2 cellular contexts compared by ENCODE assay signal in genomic region chr6:30185846-30186484, GRCh38.
TF ChIP-seq lines count a peak whose summit lies in the region.

No MANE protein-coding gene starts in this region.

TF ChIP-seq in GM23338, 12 proteins besides CTCF, POLR2A, EP300 and RAD21:
- TF ChIP-seq JUNB (IDR thresholded peaks at IDR 0.05; ENCODE audit: unreplicated experiment) (no peak), POLR2AphosphoS5 (IDR thresholded peaks at IDR 0.05; ENCODE audit: low read depth) (no peak), STAT1 (IDR thresholded peaks at IDR 0.05; ENCODE audit: unreplicated experiment) (no peak), ZNF114 (CRISPR knock-in tag; IDR thresholded peaks at IDR 0.05) (no peak), ETS1 (IDR thresholded peaks at IDR 0.05) (no peak), ZNF331 (CRISPR knock-in tag; IDR thresholded peaks at IDR 0.05; ENCODE audit: low read depth) (no peak), REST (IDR thresholded peaks at IDR 0.05; ENCODE audit: unreplicated experiment) (no peak), EZH2 (IDR thresholded peaks at IDR 0.05; ENCODE audit: low read depth, unreplicated experiment) (no peak), ZNF462 (CRISPR knock-in tag; IDR thresholded peaks at IDR 0.05) (no peak), NANOG (IDR thresholded peaks at IDR 0.05; ENCODE audit: borderline replicate concordance) (no peak)

TF ChIP-seq in HepG2, 621 proteins besides CTCF, POLR2A, EP300 and RAD21:
- TF ChIP-seq RBM22 (optimal IDR thresholded peaks at IDR 0.05; ENCODE audit: low read length) (peak; percentile 40), ZNF362 (CRISPR knock-in tag; IDR thresholded peaks at IDR 0.05; ENCODE audit: borderline replicate concordance) (no peak), AGO2 (optimal IDR thresholded peaks at IDR 0.05; ENCODE audit: low read depth, low read length) (peak; percentile 84)
- TF ChIP-seq, protein P1, sequence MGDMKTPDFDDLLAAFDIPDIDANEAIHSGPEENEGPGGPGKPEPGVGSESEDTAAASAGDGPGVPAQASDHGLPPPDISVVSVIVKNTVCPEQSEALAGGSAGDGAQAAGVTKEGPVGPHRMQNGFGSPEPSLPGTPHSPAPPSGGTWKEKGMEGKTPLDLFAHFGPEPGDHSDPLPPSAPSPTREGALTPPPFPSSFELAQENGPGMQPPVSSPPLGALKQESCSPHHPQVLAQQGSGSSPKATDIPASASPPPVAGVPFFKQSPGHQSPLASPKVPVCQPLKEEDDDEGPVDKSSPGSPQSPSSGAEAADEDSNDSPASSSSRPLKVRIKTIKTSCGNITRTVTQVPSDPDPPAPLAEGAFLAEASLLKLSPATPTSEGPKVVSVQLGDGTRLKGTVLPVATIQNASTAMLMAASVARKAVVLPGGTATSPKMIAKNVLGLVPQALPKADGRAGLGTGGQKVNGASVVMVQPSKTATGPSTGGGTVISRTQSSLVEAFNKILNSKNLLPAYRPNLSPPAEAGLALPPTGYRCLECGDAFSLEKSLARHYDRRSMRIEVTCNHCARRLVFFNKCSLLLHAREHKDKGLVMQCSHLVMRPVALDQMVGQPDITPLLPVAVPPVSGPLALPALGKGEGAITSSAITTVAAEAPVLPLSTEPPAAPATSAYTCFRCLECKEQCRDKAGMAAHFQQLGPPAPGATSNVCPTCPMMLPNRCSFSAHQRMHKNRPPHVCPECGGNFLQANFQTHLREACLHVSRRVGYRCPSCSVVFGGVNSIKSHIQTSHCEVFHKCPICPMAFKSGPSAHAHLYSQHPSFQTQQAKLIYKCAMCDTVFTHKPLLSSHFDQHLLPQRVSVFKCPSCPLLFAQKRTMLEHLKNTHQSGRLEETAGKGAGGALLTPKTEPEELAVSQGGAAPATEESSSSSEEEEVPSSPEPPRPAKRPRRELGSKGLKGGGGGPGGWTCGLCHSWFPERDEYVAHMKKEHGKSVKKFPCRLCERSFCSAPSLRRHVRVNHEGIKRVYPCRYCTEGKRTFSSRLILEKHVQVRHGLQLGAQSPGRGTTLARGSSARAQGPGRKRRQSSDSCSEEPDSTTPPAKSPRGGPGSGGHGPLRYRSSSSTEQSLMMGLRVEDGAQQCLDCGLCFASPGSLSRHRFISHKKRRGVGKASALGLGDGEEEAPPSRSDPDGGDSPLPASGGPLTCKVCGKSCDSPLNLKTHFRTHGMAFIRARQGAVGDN (CRISPR knock-in tag; IDR thresholded peaks at IDR 0.05), result peak; percentile 21; the same call in 1 of the 2 replicates
TF ChIP-seq in HepG2: peak in this region for 3.
